In genomic region chr6:14732226-14732844, GRCh38 we compare ENCODE assay signal across 17 cellular contexts.
DNase-seq lines count a peak whose midpoint lies in the region; ATAC-seq, FAIRE-seq and TF ChIP-seq lines count a peak whose summit lies in the region.
"Had no signal": no experiment of that assay in that cellular context is flagged by ENCODE, and none has a peak within 500 bp of the region (broad histone marks: within the 10 kb centered on the region; RNA-seq: fewer than 3 reads in every experiment).

No MANE protein-coding gene starts in this region.

- H3K27me3 ChIP-seq in astrocyte (ENCODE audit: insufficient read depth, low read length) = no peaks in the 10 kb centered on the region
- H3K27me3 ChIP-seq: cardiac muscle cell had no signal

- no peaks in the 10 kb centered on the region for H3K9me3 ChIP-seq in astrocyte (ENCODE audit: insufficient read depth, low read depth, low read length)
- H3K9me3 ChIP-seq: left ventricle myocardium inferior had no signal

- peaks cover 7% of the 10 kb centered on the region for H3K36me3 Mint-ChIP-seq in T-helper 1 cell treated with Interleukin-12 subunit alpha and Interleukin-12 subunit beta and Interleukin-4 antibody, amounts not matched to agents 30 μg/mL and 1 μg/mL, for 36 hours (ENCODE audit: low read depth)
- no peaks in the 10 kb centered on the region for H3K36me3 Mint-ChIP-seq in astrocyte (ENCODE audit: low read depth, unreplicated experiment)
- peaks cover 23% of the 10 kb centered on the region for H3K36me3 Mint-ChIP-seq in natural killer cell treated with Interleukin-12 subunit alpha and Interleukin-12 subunit beta and Interleukin-15 and Interleukin-18, amount 100 ng/mL, for 72 hours
- H3K36me3 Mint-ChIP-seq: type B pancreatic cell had no signal

- H3K36me3 ChIP-seq in astrocyte (ENCODE audit: insufficient read depth, low read length) = no peaks in the 10 kb centered on the region
- H3K36me3 ChIP-seq: cardiac muscle cell, left ventricle myocardium inferior, neural progenitor cell had no signal

- peak overlapping the region; percentile 70 for H3K4me2 ChIP-seq in astrocyte (ENCODE audit: low read length)
- H3K4me2 ChIP-seq: neural progenitor cell had no signal

- no peak for TF ChIP-seq CTCF in astrocyte (IDR thresholded peaks at IDR 0.05; ENCODE audit: insufficient read depth, low read depth, low read length)

- peak overlapping the region; percentile 96 for H3K27ac ChIP-seq in astrocyte (ENCODE audit: low read depth, low read length)
- H3K27ac ChIP-seq: 22Rv1, cardiac muscle cell, left ventricle myocardium inferior, neural progenitor cell had no signal

- H3K4me3 Mint-ChIP-seq in T-helper 1 cell treated with Interleukin-12 subunit alpha and Interleukin-12 subunit beta and Interleukin-4 antibody, amounts not matched to agents 30 μg/mL and 1 μg/mL, for 36 hours = peak overlapping the region; percentile 6
- H3K4me3 Mint-ChIP-seq in astrocyte (ENCODE audit: unreplicated experiment) = no peak overlapping the region
- H3K4me3 Mint-ChIP-seq in natural killer cell treated with Interleukin-12 subunit alpha and Interleukin-12 subunit beta and Interleukin-15 and Interleukin-18, amount 100 ng/mL, for 72 hours = peak overlapping the region; percentile 64
- H3K4me3 Mint-ChIP-seq: neural progenitor cell, type B pancreatic cell had no signal

- H3K27ac Mint-ChIP-seq in T-helper 1 cell treated with Interleukin-12 subunit alpha and Interleukin-12 subunit beta and Interleukin-4 antibody, amounts not matched to agents 30 μg/mL and 1 μg/mL, for 36 hours = peak overlapping the region; percentile 43
- peak overlapping the region; percentile 79 for H3K27ac Mint-ChIP-seq in astrocyte (ENCODE audit: unreplicated experiment)
- H3K27ac Mint-ChIP-seq in natural killer cell treated with Interleukin-12 subunit alpha and Interleukin-12 subunit beta and Interleukin-15 and Interleukin-18, amount 100 ng/mL, for 72 hours = peak overlapping the region; percentile 89 to 94
- H3K27ac Mint-ChIP-seq: neural progenitor cell had no signal

- H3K9ac ChIP-seq in astrocyte (ENCODE audit: low read length) = peak overlapping the region; percentile 80
- H3K9ac ChIP-seq: neural progenitor cell had no signal

- H3K27me3 Mint-ChIP-seq in T-helper 1 cell treated with Interleukin-12 subunit alpha and Interleukin-12 subunit beta and Interleukin-4 antibody, amounts not matched to agents 30 μg/mL and 1 μg/mL, for 36 hours (ENCODE audit: low read depth) = peaks cover 3% of the 10 kb centered on the region
- no peaks in the 10 kb centered on the region for H3K27me3 Mint-ChIP-seq in astrocyte (ENCODE audit: low read depth, unreplicated experiment)
- H3K27me3 Mint-ChIP-seq in natural killer cell treated with Interleukin-12 subunit alpha and Interleukin-12 subunit beta and Interleukin-15 and Interleukin-18, amount 100 ng/mL, for 72 hours = no peaks in the 10 kb centered on the region
- H3K27me3 Mint-ChIP-seq: type B pancreatic cell had no signal

- FAIRE-seq in astrocyte (lab: Jason Lieb, UNC) = no peak
- FAIRE-seq: small intestine had no signal

- H2AFZ ChIP-seq in astrocyte (ENCODE audit: low read depth, low read length) = no peak overlapping the region
- H2AFZ ChIP-seq: neural progenitor cell had no signal

- DNase-seq in T-helper 1 cell (no peak), NCI-H82 (lab: John Stamatoyannopoulos, UW) (peak; percentile 72), astrocyte (ENCODE audit: low read depth) (no peak)
- DNase-seq in natural killer cell treated with Interleukin-12 subunit alpha and Interleukin-12 subunit beta and Interleukin-15 and Interleukin-18, amount 100 ng/mL, for 72 hours (ENCODE audit: low spot score) = no peak
- no peak for DNase-seq in stimulated activated CD4-positive, alpha-beta T cell treated with anti-CD3 and anti-CD28 coated beads, Interleukin-15, amount 100 ng/mL, for 24 hours
- DNase-seq: left ventricle myocardium inferior, NCI-H1417, NCI-H510A, RPMI8226, small intestine had no signal

- no peak overlapping the region for H3K4me3 ChIP-seq in astrocyte (ENCODE audit: insufficient read depth, low read depth, low read length)
- H3K4me3 ChIP-seq: cardiac muscle cell, left ventricle myocardium inferior, neural progenitor cell had no signal

- no peaks in the 10 kb centered on the region for H4K20me1 ChIP-seq in astrocyte (ENCODE audit: insufficient read depth, low read length)

- no peak for ATAC-seq in natural killer cell treated with Interleukin-12 subunit alpha and Interleukin-12 subunit beta and Interleukin-15 and Interleukin-18, amount 100 ng/mL, for 72 hours
- ATAC-seq in HG03280 (IDR thresholded peaks at IDR 0.05; ENCODE audit: unreplicated experiment) (no peak), HG03432 (IDR thresholded peaks at IDR 0.05; ENCODE audit: unreplicated experiment) (no peak)

- H3K9me3 Mint-ChIP-seq in T-helper 1 cell treated with Interleukin-12 subunit alpha and Interleukin-12 subunit beta and Interleukin-4 antibody, amounts not matched to agents 30 μg/mL and 1 μg/mL, for 36 hours = peaks cover 14% of the 10 kb centered on the region
- no peaks in the 10 kb centered on the region for H3K9me3 Mint-ChIP-seq in astrocyte (ENCODE audit: unreplicated experiment)
- H3K9me3 Mint-ChIP-seq in natural killer cell treated with Interleukin-12 subunit alpha and Interleukin-12 subunit beta and Interleukin-15 and Interleukin-18, amount 100 ng/mL, for 72 hours = peaks cover 8% of the 10 kb centered on the region

- H3K4me1 ChIP-seq in astrocyte (ENCODE audit: insufficient read depth, low read length) = peaks cover 36% of the 10 kb centered on the region
- H3K4me1 ChIP-seq: left ventricle myocardium inferior had no signal

- H3K79me2 ChIP-seq in astrocyte (ENCODE audit: insufficient read depth, low read length) = no peaks in the 10 kb centered on the region

- H3K4me1 Mint-ChIP-seq in T-helper 1 cell treated with Interleukin-12 subunit alpha and Interleukin-12 subunit beta and Interleukin-4 antibody, amounts not matched to agents 30 μg/mL and 1 μg/mL, for 36 hours (ENCODE audit: low read depth) = peaks cover 55% of the 10 kb centered on the region
- peaks cover 32% of the 10 kb centered on the region for H3K4me1 Mint-ChIP-seq in astrocyte (ENCODE audit: low read depth, unreplicated experiment)
- peaks cover 64 to 77% of the 10 kb centered on the region in 2 donors for H3K4me1 Mint-ChIP-seq in natural killer cell treated with Interleukin-12 subunit alpha and Interleukin-12 subunit beta and Interleukin-15 and Interleukin-18, amount 100 ng/mL, for 72 hours (ENCODE audit: low read depth in 2 of 2)
